10 cellular contexts compared by ENCODE assay signal in genomic region chr1:92476071-92476607, GRCh38. TPM values are rescaled to one million over a fixed set of nuclear protein-coding genes. Genes with fewer than 3 reads are reported as not detected.
DNase-seq lines count a peak whose midpoint lies in the region; ATAC-seq, FAIRE-seq and TF ChIP-seq lines count a peak whose summit lies in the region.
"Had no signal": no experiment of that assay in that cellular context is flagged by ENCODE, and none has a peak within 500 bp of the region (broad histone marks: within the 10 kb centered on the region; RNA-seq: fewer than 3 reads in every experiment).

No MANE protein-coding gene starts in this region.

- intact Hi-C loops in activated CD4-positive, alpha-beta T cell treated with anti-CD3 and anti-CD28 coated beads, Interleukin-2, amount 10 ng/mL, durations not matched to agents 24 days and 14 days (cut with micrococcal nuclease): no loop called here

- H3K9me3 Mint-ChIP-seq in activated CD4-positive, alpha-beta T cell treated with anti-CD3 and anti-CD28 coated beads, Interleukin-2, amount 10 ng/mL, durations not matched to agents 24 days and 14 days: peaks cover 2% of the 10 kb centered on the region
- peaks cover 1% of the 10 kb centered on the region for H3K9me3 Mint-ChIP-seq in memory B cell

- H3K36me3 ChIP-seq in GM06990 (ENCODE audit: control insufficient read depth, insufficient read depth, low read length): peaks cover 5% of the 10 kb centered on the region
- H3K36me3 ChIP-seq: thoracic aorta had no signal

- ATAC-seq in HG03135 (IDR thresholded peaks at IDR 0.05; ENCODE audit: unreplicated experiment): peak; percentile 47
- peak; percentile 71 for ATAC-seq in memory B cell (ENCODE audit: low read depth)
- ATAC-seq: body of pancreas had no signal

- peaks cover 90% of the 10 kb centered on the region for H3K36me3 Mint-ChIP-seq in activated CD4-positive, alpha-beta T cell treated with anti-CD3 and anti-CD28 coated beads, Interleukin-2, amount 10 ng/mL, durations not matched to agents 24 days and 14 days (ENCODE audit: low read depth)
- H3K36me3 Mint-ChIP-seq in memory B cell: peaks cover 2% of the 10 kb centered on the region

- peak overlapping the region; percentile 81 for H3K4me3 Mint-ChIP-seq in activated CD4-positive, alpha-beta T cell treated with anti-CD3 and anti-CD28 coated beads, Interleukin-2, amount 10 ng/mL, durations not matched to agents 24 days and 14 days
- H3K4me3 Mint-ChIP-seq in memory B cell: no peak overlapping the region

- H3K4me3 ChIP-seq in GM06990 (replicated peaks; ENCODE audit: low read depth, low read length): no peak overlapping the region
- H3K4me3 ChIP-seq: body of pancreas, thoracic aorta had no signal

- peaks cover 70% of the 10 kb centered on the region for H3K4me1 Mint-ChIP-seq in activated CD4-positive, alpha-beta T cell treated with anti-CD3 and anti-CD28 coated beads, Interleukin-2, amount 10 ng/mL, durations not matched to agents 24 days and 14 days
- H3K4me1 Mint-ChIP-seq in memory B cell: peaks cover 2% of the 10 kb centered on the region

- CTCF ChIA-PET in HEK293T (lab: Yijun Ruan, JAX): interaction anchor here (1.4 kb wide), 1 partner anchor 9 kb away, joined by 5 read pairs; no protein-coding TSS in a partner anchor

- no peak for TF ChIP-seq POLR2A in H54 (IDR thresholded peaks at IDR 0.05; ENCODE audit: low read depth, low read length)

- peak overlapping the region; percentile 89 for H3K27ac Mint-ChIP-seq in activated CD4-positive, alpha-beta T cell treated with anti-CD3 and anti-CD28 coated beads, Interleukin-2, amount 10 ng/mL, durations not matched to agents 24 days and 14 days
- no peak overlapping the region for H3K27ac Mint-ChIP-seq in memory B cell

- no peaks in the 10 kb centered on the region for H3K27me3 Mint-ChIP-seq in activated CD4-positive, alpha-beta T cell treated with anti-CD3 and anti-CD28 coated beads, Interleukin-2, amount 10 ng/mL, durations not matched to agents 24 days and 14 days
- H3K27me3 Mint-ChIP-seq in memory B cell: peaks cover 6% of the 10 kb centered on the region

- no peak for TF ChIP-seq CTCF in GM06990 (IDR thresholded peaks at IDR 0.05; ENCODE audit: insufficient read depth, low read length, poor library complexity, severe bottlenecking)

- H3K27me3 ChIP-seq in GM06990 (replicated peaks; ENCODE audit: control insufficient read depth, insufficient read depth, low read length): no peaks in the 10 kb centered on the region
- H3K27me3 ChIP-seq: body of pancreas had no signal

- POLR2A ChIA-PET in HEK293T (lab: Yijun Ruan, JAX): no interaction called here

- FAIRE-seq in H54 (lab: Jason Lieb, UNC) (no peak), HTR-8/SVneo (lab: Jason Lieb, UNC) (no peak)

- DNase-seq in GM06990 (ENCODE audit: extremely low read depth, insufficient read length) (peak; percentile 33), memory B cell (ENCODE audit: low spot score in 2 of 2) (no peak), hepatic stellate cell (ENCODE audit: low spot score) (no peak), H54 (ENCODE audit: insufficient read length, low spot score) (no peak), HEK293T (ENCODE audit: extremely low spot score) (no peak), HTR-8/SVneo (ENCODE audit: insufficient read length, low spot score) (no peak)
- peak; percentile 90 for DNase-seq in activated CD4-positive, alpha-beta T cell treated with anti-CD3 and anti-CD28 coated beads, Interleukin-2, amount 10 ng/mL, durations not matched to agents 24 days and 14 days

TF ChIP-seq in HEK293T, 16 proteins besides CTCF, POLR2A, EP300 and RAD21:
- TF ChIP-seq BHLHE40 (IDR thresholded peaks at IDR 0.05; ENCODE audit: borderline replicate concordance) (no peak), ARNT (IDR thresholded peaks at IDR 0.05) (no peak), FOXK2 (IDR thresholded peaks at IDR 0.05) (no peak), HDGF (IDR thresholded peaks at IDR 0.05; ENCODE audit: borderline replicate concordance) (no peak), FOXA1 (IDR thresholded peaks at IDR 0.05) (no peak), SUZ12 (IDR thresholded peaks at IDR 0.05) (no peak), FOXM1 (IDR thresholded peaks at IDR 0.05; ENCODE audit: borderline replicate concordance) (no peak), ELF4 (IDR thresholded peaks at IDR 0.05) (no peak), ZNF384 (IDR thresholded peaks at IDR 0.05) (no peak), LEF1 (IDR thresholded peaks at IDR 0.05; ENCODE audit: borderline replicate concordance) (no peak), CTBP1 (IDR thresholded peaks at IDR 0.05; ENCODE audit: borderline replicate concordance) (no peak)
TF ChIP-seq in HEK293T: peak in this region for 0.

RNA-seq across cellular contexts. Expression of gene GFI1, which starts 10.6 kb away (rescaled TPM):
- 85.1 and 87.1 TPM in 2 replicates for total RNA-seq in activated CD4-positive, alpha-beta T cell treated with anti-CD3 and anti-CD28 coated beads, Interleukin-2, amount 10 ng/mL, durations not matched to agents 24 days and 14 days

Comparison
In these comparisons a context has a peak if more than half of its experiments do, and no peak if none do; other contexts are left out.
1. DNase-seq: peak in GM06990 (single experiment) and activated CD4-positive, alpha-beta T cell treated with anti-CD3 and anti-CD28 coated beads, Interleukin-2, amount 10 ng/mL, durations not matched to agents 24 days and 14 days (single experiment); none in memory B cell (0 of 2), hepatic stellate cell (single experiment), H54 (single experiment), HEK293T (single experiment) and HTR-8/SVneo (single experiment).